In genomic region chr20:63457737-63458136, GRCh38 we compare ENCODE assay signal across 12 cellular contexts. TPM values are rescaled to one million over a fixed set of nuclear protein-coding genes. Genes with fewer than 3 reads are reported as not detected.
DNase-seq lines count a peak whose midpoint lies in the region; ATAC-seq and TF ChIP-seq lines count a peak whose summit lies in the region.
"Had no signal": no experiment of that assay in that cellular context is flagged by ENCODE, and none has a peak within 500 bp of the region (broad histone marks: within the 10 kb centered on the region; RNA-seq: fewer than 3 reads in every experiment).

No MANE protein-coding gene starts in this region.

- peak; percentile 32 for DNase-seq in NCI-H2196 (lab: John Stamatoyannopoulos, UW; ENCODE audit: unreplicated experiment)
- no peak for DNase-seq in NCI-H2196 treated with DMSO at 0.1 percent for 48 hours (lab: John Stamatoyannopoulos, UW; ENCODE audit: unreplicated experiment)
- peak; percentile 74 for DNase-seq in NCI-H2107 treated with DMSO at 0.1 percent for 48 hours (lab: John Stamatoyannopoulos, UW; ENCODE audit: unreplicated experiment)
- DNase-seq in dorsolateral prefrontal cortex: peak in 9 of 10 donors; percentile 51 to 84 (median 77)
- DNase-seq in retinal pigment epithelial cell (ENCODE audit: low read depth): peak; percentile 11
- DNase-seq in smooth muscle cell (lab: John Stamatoyannopoulos, UW; ENCODE audit: unreplicated experiment): no peak
- DNase-seq in T-helper 1 cell: no peak
- DNase-seq: activated CD4-positive, alpha-beta T cell treated with anti-CD3 and anti-CD28 coated beads for 36 hours; central memory CD4-positive, alpha-beta T cell; NCI-H446 had no signal

- no peaks in the 10 kb centered on the region for H3K9me3 ChIP-seq in smooth muscle cell (replicated peaks; ENCODE audit: low read depth)
- H3K9me3 ChIP-seq: vagina had no signal

- WGBS in smooth muscle cell (ENCODE audit: low lambda C conversion rate): 88% methylated on average over 12 of the region's 17 CpGs

- no peak overlapping the region for H3K4me2 ChIP-seq in smooth muscle cell

- H3F3A ChIP-seq in smooth muscle cell (ENCODE audit: low read depth): no peaks in the 10 kb centered on the region

- H4K20me1 ChIP-seq in smooth muscle cell (ENCODE audit: low read depth): no peaks in the 10 kb centered on the region

- no peak for ATAC-seq in HG03039 (IDR thresholded peaks at IDR 0.05; ENCODE audit: unreplicated experiment)
- ATAC-seq: activated CD4-positive, alpha-beta T cell treated with anti-CD3 and anti-CD28 coated beads for 36 hours had no signal

- H3K79me2 ChIP-seq in smooth muscle cell (ENCODE audit: low read depth): no peaks in the 10 kb centered on the region

- no peaks in the 10 kb centered on the region for H3K36me3 ChIP-seq in smooth muscle cell (ENCODE audit: low read depth)
- H3K36me3 ChIP-seq: vagina had no signal

- peak overlapping the region in 57 of 59 donors; percentile 40 to 96 (median 79) for H3K27ac ChIP-seq in dorsolateral prefrontal cortex
- no peak overlapping the region for H3K27ac ChIP-seq in smooth muscle cell (ENCODE audit: low read depth)
- H3K27ac ChIP-seq: vagina had no signal

- no peak for TF ChIP-seq CTCF in dorsolateral prefrontal cortex (IDR thresholded peaks at IDR 0.05 in 54 of 56, conservative IDR thresholded peaks at IDR 0.05 in 2 of 56; ENCODE audit: low read depth in 1 of 56, partially characterized antibody in 56 of 56)
- TF ChIP-seq CTCF in retinal pigment epithelial cell (conservative IDR thresholded peaks at IDR 0.05; ENCODE audit: low read depth, low read length): no peak
- TF ChIP-seq CTCF in smooth muscle cell (IDR thresholded peaks at IDR 0.05; ENCODE audit: borderline replicate concordance, insufficient read depth, poor library complexity, severe bottlenecking): no peak

- no peak overlapping the region for H2AFZ ChIP-seq in smooth muscle cell (ENCODE audit: low read depth)

- H3K4me3 ChIP-seq in dorsolateral prefrontal cortex: peak overlapping the region in 5 of 59 donors; percentile 0 to 24 (median 17)
- no peak overlapping the region for H3K4me3 ChIP-seq in retinal pigment epithelial cell (ENCODE audit: low read length)
- H3K4me3 ChIP-seq in smooth muscle cell: no peak overlapping the region
- H3K4me3 ChIP-seq: vagina had no signal

- intact Hi-C loops in dorsolateral prefrontal cortex (cut with DNase I): no loop called here

- no peak overlapping the region for H3K9ac ChIP-seq in smooth muscle cell (ENCODE audit: low read depth)

- peaks cover 14% of the 10 kb centered on the region for H3K4me1 ChIP-seq in smooth muscle cell (ENCODE audit: low read depth)

- H3K27me3 ChIP-seq in dorsolateral prefrontal cortex (peaks cover 0 to 74% (median 20%) of the 10 kb centered on the region in 45 donors), smooth muscle cell (ENCODE audit: low read depth) (no peaks in the 10 kb centered on the region)

RNA-seq across cellular contexts. Expression of gene KCNQ2, which starts 14.7 kb away (rescaled TPM):
- total RNA-seq in dorsolateral prefrontal cortex (100 to 1,000 TPM in 119 of 120 experiments, 10 to 100 TPM in 1; 75.7 to 403 (median 241) TPM), smooth muscle cell (1.5 and 5.1 TPM in 2 replicates)
- polyA plus RNA-seq in smooth muscle cell: 1.8 and 5.7 TPM in 2 replicates
- total RNA-seq: activated CD4-positive, alpha-beta T cell treated with anti-CD3 and anti-CD28 coated beads for 36 hours had no signal

RNA-seq across cellular contexts. Expression of gene EEF1A2, which starts 41.1 kb away (rescaled TPM):
- total RNA-seq in dorsolateral prefrontal cortex (100 to 1,000 TPM; 166 to 904 (median 657) TPM), smooth muscle cell (1.8 and 5.1 TPM in 2 replicates)
- 2.1 and 7.7 TPM in 2 replicates for polyA plus RNA-seq in smooth muscle cell

Comparison
In these comparisons a context has a peak if more than half of its experiments do, and no peak if none do; other contexts are left out.
1. DNase-seq: peak in NCI-H2196 (single experiment), NCI-H2107 treated with DMSO at 0.1 percent for 48 hours (single experiment), dorsolateral prefrontal cortex (9 of 10) and retinal pigment epithelial cell (single experiment); none in NCI-H2196 treated with DMSO at 0.1 percent for 48 hours (single experiment), smooth muscle cell (single experiment) and T-helper 1 cell (0 of 5).
2. RNA of gene KCNQ2, which starts 14.7 kb away (total RNA-seq): 75.7 to 403 TPM in dorsolateral prefrontal cortex; 1.5 to 5.1 TPM in smooth muscle cell; every median in the first group is over 10 times any median in the second.
3. RNA of gene EEF1A2, which starts 41.1 kb away (total RNA-seq): 166 to 904 TPM in dorsolateral prefrontal cortex; 1.8 to 5.1 TPM in smooth muscle cell; every median in the first group is over 10 times any median in the second.